31 cellular contexts compared by ENCODE assay signal in genomic region chr4:84501721-84502267, GRCh38. TPM values are rescaled to one million over a fixed set of nuclear protein-coding genes. Genes with fewer than 3 reads are reported as not detected.
DNase-seq lines count a peak whose midpoint lies in the region; ATAC-seq and TF ChIP-seq lines count a peak whose summit lies in the region.
"Had no signal": no experiment of that assay in that cellular context is flagged by ENCODE, and none has a peak within 500 bp of the region (broad histone marks: within the 10 kb centered on the region; RNA-seq: fewer than 3 reads in every experiment).

No MANE protein-coding gene starts in this region.

- H3K27me3 ChIP-seq in iPS-18a (ENCODE audit: control insufficient read depth, insufficient read depth, low read length) = peaks cover 79% of the 10 kb centered on the region

- H3K9me3 Mint-ChIP-seq in activated CD4-positive, alpha-beta T cell treated with anti-CD3 and anti-CD28 coated beads, Interleukin-2, amount 10 ng/mL, durations not matched to agents 24 days and 14 days = peaks cover 7% of the 10 kb centered on the region
- no peaks in the 10 kb centered on the region for H3K9me3 Mint-ChIP-seq in activated CD4-positive, alpha-beta T cell treated with anti-CD3 and anti-CD28 coated beads for 36 hours (ENCODE audit: low read depth)
- H3K9me3 Mint-ChIP-seq in activated T-helper 1 cell treated with anti-CD3 and anti-CD28 coated beads, Interleukin-12 subunit alpha, Interleukin-12 subunit beta, Interleukin-2, Interleukin-4 antibody, amounts not matched to agents 30 ng/mL and 10 ng/mL and 1 ng/mL, durations not matched to agents 14 hours and 24 hours and 36 hours = peaks cover 13% of the 10 kb centered on the region
- no peaks in the 10 kb centered on the region for H3K9me3 Mint-ChIP-seq in progenitor cell of endocrine pancreas (ENCODE audit: low read depth)
- peaks cover 8% of the 10 kb centered on the region for H3K9me3 Mint-ChIP-seq in activated naive CD8-positive, alpha-beta T cell treated with anti-CD3 and anti-CD28 coated beads, Interleukin-2, amount 50 U/mL, for 24 hours
- H3K9me3 Mint-ChIP-seq: activated CD4-positive, alpha-beta memory T cell treated with anti-CD3 and anti-CD28 coated beads, Interleukin-2, amount 10 ng/mL, durations not matched to agents 7 days and 5 days; stimulated activated effector memory CD8-positive, alpha-beta T cell treated with anti-CD3 and anti-CD28 coated beads, Interleukin-12 subunit alpha, Interleukin-12 subunit beta, amount 100 ng/mL, for 72 hours had no signal

- DNase-seq in activated CD4-positive, alpha-beta T cell treated with anti-CD3 and anti-CD28 coated beads, Interleukin-2, amount 10 ng/mL, durations not matched to agents 24 days and 14 days = no peak
- DNase-seq in activated CD4-positive, alpha-beta T cell treated with anti-CD3 and anti-CD28 coated beads for 36 hours = no peak
- no peak for DNase-seq in activated T-helper 1 cell treated with anti-CD3 and anti-CD28 coated beads, Interleukin-12 subunit alpha, Interleukin-12 subunit beta, Interleukin-2, Interleukin-4 antibody, amounts not matched to agents 30 ng/mL and 10 ng/mL and 1 ng/mL, durations not matched to agents 14 hours and 24 hours and 36 hours (ENCODE audit: low spot score)
- no peak for DNase-seq in progenitor cell of endocrine pancreas (ENCODE audit: low spot score, unreplicated experiment)
- no peak for DNase-seq in activated naive CD8-positive, alpha-beta T cell treated with anti-CD3 and anti-CD28 coated beads, Interleukin-2, amount 50 U/mL, for 24 hours
- DNase-seq: activated CD4-positive, alpha-beta memory T cell treated with anti-CD3 and anti-CD28 coated beads, Interleukin-2, amount 10 ng/mL, durations not matched to agents 7 days and 5 days; activated gamma-delta T cell; effector memory CD8-positive, alpha-beta T cell; GDM1; left colon; mesenchymal stem cell; naive B cell; NCI-H1048; NCI-H2029; NCI-H226; NCI-H748 treated with DMSO at 0.1 percent for 48 hours; OCI-M1; ovary; spleen; stimulated activated CD4-positive, alpha-beta T cell treated with anti-CD3 and anti-CD28 coated beads, Interleukin-2, amount 100 ng/mL, for 48 hours; WERI-Rb-1 had no signal

- H3K27ac Mint-ChIP-seq in activated CD4-positive, alpha-beta T cell treated with anti-CD3 and anti-CD28 coated beads, Interleukin-2, amount 10 ng/mL, durations not matched to agents 24 days and 14 days = peak overlapping the region; percentile 29
- no peak overlapping the region for H3K27ac Mint-ChIP-seq in activated CD4-positive, alpha-beta T cell treated with anti-CD3 and anti-CD28 coated beads for 36 hours
- H3K27ac Mint-ChIP-seq in activated T-helper 1 cell treated with anti-CD3 and anti-CD28 coated beads, Interleukin-12 subunit alpha, Interleukin-12 subunit beta, Interleukin-2, Interleukin-4 antibody, amounts not matched to agents 30 ng/mL and 10 ng/mL and 1 ng/mL, durations not matched to agents 14 hours and 24 hours and 36 hours = peak overlapping the region; percentile 19
- H3K27ac Mint-ChIP-seq in progenitor cell of endocrine pancreas = peak overlapping the region; percentile 71
- H3K27ac Mint-ChIP-seq in activated naive CD8-positive, alpha-beta T cell treated with anti-CD3 and anti-CD28 coated beads, Interleukin-2, amount 50 U/mL, for 24 hours = no peak overlapping the region
- H3K27ac Mint-ChIP-seq: activated CD4-positive, alpha-beta memory T cell treated with anti-CD3 and anti-CD28 coated beads, Interleukin-2, amount 10 ng/mL, durations not matched to agents 7 days and 5 days; brain; effector memory CD8-positive, alpha-beta T cell; stimulated activated effector memory CD8-positive, alpha-beta T cell treated with anti-CD3 and anti-CD28 coated beads, Interleukin-12 subunit alpha, Interleukin-12 subunit beta, amount 100 ng/mL, for 72 hours had no signal

- H3K4me3 Mint-ChIP-seq in activated CD4-positive, alpha-beta T cell treated with anti-CD3 and anti-CD28 coated beads, Interleukin-2, amount 10 ng/mL, durations not matched to agents 24 days and 14 days = no peak overlapping the region
- no peak overlapping the region for H3K4me3 Mint-ChIP-seq in activated CD4-positive, alpha-beta T cell treated with anti-CD3 and anti-CD28 coated beads for 36 hours
- H3K4me3 Mint-ChIP-seq in activated T-helper 1 cell treated with anti-CD3 and anti-CD28 coated beads, Interleukin-12 subunit alpha, Interleukin-12 subunit beta, Interleukin-2, Interleukin-4 antibody, amounts not matched to agents 30 ng/mL and 10 ng/mL and 1 ng/mL, durations not matched to agents 14 hours and 24 hours and 36 hours = no peak overlapping the region
- peak overlapping the region; percentile 52 for H3K4me3 Mint-ChIP-seq in progenitor cell of endocrine pancreas (ENCODE audit: low read depth)
- no peak overlapping the region for H3K4me3 Mint-ChIP-seq in activated naive CD8-positive, alpha-beta T cell treated with anti-CD3 and anti-CD28 coated beads, Interleukin-2, amount 50 U/mL, for 24 hours
- H3K4me3 Mint-ChIP-seq: activated CD4-positive, alpha-beta memory T cell treated with anti-CD3 and anti-CD28 coated beads, Interleukin-2, amount 10 ng/mL, durations not matched to agents 7 days and 5 days; stimulated activated effector memory CD8-positive, alpha-beta T cell treated with anti-CD3 and anti-CD28 coated beads, Interleukin-12 subunit alpha, Interleukin-12 subunit beta, amount 100 ng/mL, for 72 hours had no signal

- no peaks in the 10 kb centered on the region for H3K9me3 ChIP-seq in iPS-18a (ENCODE audit: control insufficient read depth, low read depth, low read length)
- H3K9me3 ChIP-seq: A549, right atrium auricular region, vagina had no signal

- H3K27me3 Mint-ChIP-seq in activated CD4-positive, alpha-beta T cell treated with anti-CD3 and anti-CD28 coated beads, Interleukin-2, amount 10 ng/mL, durations not matched to agents 24 days and 14 days = peaks cover 73% of the 10 kb centered on the region
- H3K27me3 Mint-ChIP-seq in activated CD4-positive, alpha-beta T cell treated with anti-CD3 and anti-CD28 coated beads for 36 hours = peaks cover 76% of the 10 kb centered on the region
- peaks cover 71% of the 10 kb centered on the region for H3K27me3 Mint-ChIP-seq in activated T-helper 1 cell treated with anti-CD3 and anti-CD28 coated beads, Interleukin-12 subunit alpha, Interleukin-12 subunit beta, Interleukin-2, Interleukin-4 antibody, amounts not matched to agents 30 ng/mL and 10 ng/mL and 1 ng/mL, durations not matched to agents 14 hours and 24 hours and 36 hours (ENCODE audit: insufficient read depth)
- H3K27me3 Mint-ChIP-seq in progenitor cell of endocrine pancreas = peaks cover 73% of the 10 kb centered on the region
- peaks cover 79% of the 10 kb centered on the region for H3K27me3 Mint-ChIP-seq in activated naive CD8-positive, alpha-beta T cell treated with anti-CD3 and anti-CD28 coated beads, Interleukin-2, amount 50 U/mL, for 24 hours

- peaks cover 9% of the 10 kb centered on the region for H3K4me1 Mint-ChIP-seq in activated CD4-positive, alpha-beta T cell treated with anti-CD3 and anti-CD28 coated beads, Interleukin-2, amount 10 ng/mL, durations not matched to agents 24 days and 14 days
- H3K4me1 Mint-ChIP-seq in activated CD4-positive, alpha-beta T cell treated with anti-CD3 and anti-CD28 coated beads for 36 hours = peaks cover 16% of the 10 kb centered on the region
- H3K4me1 Mint-ChIP-seq in activated T-helper 1 cell treated with anti-CD3 and anti-CD28 coated beads, Interleukin-12 subunit alpha, Interleukin-12 subunit beta, Interleukin-2, Interleukin-4 antibody, amounts not matched to agents 30 ng/mL and 10 ng/mL and 1 ng/mL, durations not matched to agents 14 hours and 24 hours and 36 hours (ENCODE audit: low read depth) = peaks cover 9% of the 10 kb centered on the region
- H3K4me1 Mint-ChIP-seq in progenitor cell of endocrine pancreas (ENCODE audit: low read depth) = peaks cover 18% of the 10 kb centered on the region
- H3K4me1 Mint-ChIP-seq in activated naive CD8-positive, alpha-beta T cell treated with anti-CD3 and anti-CD28 coated beads, Interleukin-2, amount 50 U/mL, for 24 hours = peaks cover 11% of the 10 kb centered on the region

- ATAC-seq in activated CD4-positive, alpha-beta T cell treated with anti-CD3 and anti-CD28 coated beads for 36 hours = no peak
- ATAC-seq in HG03571 (IDR thresholded peaks at IDR 0.05; ENCODE audit: unreplicated experiment) = no peak
- ATAC-seq in GM21367 (IDR thresholded peaks at IDR 0.05; ENCODE audit: unreplicated experiment) = no peak
- ATAC-seq in activated naive CD8-positive, alpha-beta T cell treated with anti-CD3 and anti-CD28 coated beads, Interleukin-2, amount 50 U/mL, for 24 hours = no peak
- ATAC-seq: A549; effector memory CD8-positive, alpha-beta T cell; HepG2; left colon; stimulated activated effector memory CD8-positive, alpha-beta T cell treated with anti-CD3 and anti-CD28 coated beads, Interleukin-12 subunit alpha, Interleukin-12 subunit beta, amount 100 ng/mL, for 72 hours had no signal

- no peak overlapping the region for H3K27ac ChIP-seq in iPS-18a (ENCODE audit: low read length)
- H3K27ac ChIP-seq: A549, ovary, right atrium auricular region, spleen, vagina, WERI-Rb-1 had no signal

- intact Hi-C loops in activated CD4-positive, alpha-beta T cell treated with anti-CD3 and anti-CD28 coated beads, Interleukin-2, amount 10 ng/mL, durations not matched to agents 24 days and 14 days (cut with micrococcal nuclease) = no loop called here
- intact Hi-C loops in activated CD4-positive, alpha-beta T cell treated with anti-CD3 and anti-CD28 coated beads for 36 hours (cut with DNase I, micrococcal nuclease) = loop anchor here (2.0 to 10.0 kb wide), 3 partner anchors 21 to 997 kb away; no protein-coding TSS in a partner anchor
- intact Hi-C loops in activated T-helper 1 cell treated with anti-CD3 and anti-CD28 coated beads, Interleukin-12 subunit alpha, Interleukin-12 subunit beta, Interleukin-2, Interleukin-4 antibody, amounts not matched to agents 30 ng/mL and 10 ng/mL and 1 ng/mL, durations not matched to agents 14 hours and 24 hours and 36 hours (cut with micrococcal nuclease) = loop anchor here (2.0 kb wide), 2 partner anchors 19 to 81 kb away; partner anchors contain the start of gene CDS1

- peaks cover 38% of the 10 kb centered on the region for H3K4me1 ChIP-seq in iPS-18a (ENCODE audit: control insufficient read depth, low read depth, low read length)
- H3K4me1 ChIP-seq: A549 had no signal

- no peak for TF ChIP-seq CTCF in progenitor cell of endocrine pancreas (IDR thresholded peaks at IDR 0.05; ENCODE audit: unreplicated experiment)

- POLR2A ChIA-PET in activated CD4-positive, alpha-beta T cell treated with anti-CD3 and anti-CD28 coated beads for 36 hours (lab: Charles Lee) = no interaction called here

- CTCF ChIA-PET in activated CD4-positive, alpha-beta T cell treated with anti-CD3 and anti-CD28 coated beads for 36 hours (lab: Charles Lee) = no interaction called here

- no peak overlapping the region for H3K9ac ChIP-seq in iPS-18a (ENCODE audit: low read length)

- peaks cover 7% of the 10 kb centered on the region for H3K36me3 Mint-ChIP-seq in activated CD4-positive, alpha-beta T cell treated with anti-CD3 and anti-CD28 coated beads, Interleukin-2, amount 10 ng/mL, durations not matched to agents 24 days and 14 days (ENCODE audit: low read depth)
- H3K36me3 Mint-ChIP-seq in activated CD4-positive, alpha-beta T cell treated with anti-CD3 and anti-CD28 coated beads for 36 hours (ENCODE audit: low read depth) = peaks cover 2% of the 10 kb centered on the region
- peaks cover 3% of the 10 kb centered on the region for H3K36me3 Mint-ChIP-seq in activated T-helper 1 cell treated with anti-CD3 and anti-CD28 coated beads, Interleukin-12 subunit alpha, Interleukin-12 subunit beta, Interleukin-2, Interleukin-4 antibody, amounts not matched to agents 30 ng/mL and 10 ng/mL and 1 ng/mL, durations not matched to agents 14 hours and 24 hours and 36 hours (ENCODE audit: low read depth)
- peaks cover 7% of the 10 kb centered on the region for H3K36me3 Mint-ChIP-seq in progenitor cell of endocrine pancreas (ENCODE audit: insufficient read depth)
- peaks cover 9% of the 10 kb centered on the region for H3K36me3 Mint-ChIP-seq in activated naive CD8-positive, alpha-beta T cell treated with anti-CD3 and anti-CD28 coated beads, Interleukin-2, amount 50 U/mL, for 24 hours (ENCODE audit: low read depth)
- H3K36me3 Mint-ChIP-seq: brain had no signal

- H3K36me3 ChIP-seq in iPS-18a (ENCODE audit: control insufficient read depth, low read depth, low read length) = no peaks in the 10 kb centered on the region
- H3K36me3 ChIP-seq: ovary, right atrium auricular region, spleen, vagina, WERI-Rb-1 had no signal

- H3K4me3 ChIP-seq in iPS-18a (ENCODE audit: low read length) = peak overlapping the region; percentile 18
- H3K4me3 ChIP-seq: A549, ovary, right atrium auricular region, spleen, vagina had no signal

RNA-seq across cellular contexts. Expression of gene NKX6-1, which starts 2.7 kb away (rescaled TPM):
- not detected in 2 replicates for total RNA-seq in activated CD4-positive, alpha-beta T cell treated with anti-CD3 and anti-CD28 coated beads, Interleukin-2, amount 10 ng/mL, durations not matched to agents 24 days and 14 days
- total RNA-seq in activated CD4-positive, alpha-beta T cell treated with anti-CD3 and anti-CD28 coated beads for 36 hours = not detected
- not detected in 2 replicates for total RNA-seq in activated T-helper 1 cell treated with anti-CD3 and anti-CD28 coated beads, Interleukin-12 subunit alpha, Interleukin-12 subunit beta, Interleukin-2, Interleukin-4 antibody, amounts not matched to agents 30 ng/mL and 10 ng/mL and 1 ng/mL, durations not matched to agents 14 hours and 24 hours and 36 hours
- total RNA-seq in progenitor cell of endocrine pancreas = 89.6 and 107 TPM in 2 replicates
- total RNA-seq: activated CD4-positive, alpha-beta memory T cell treated with anti-CD3 and anti-CD28 coated beads, Interleukin-2, amount 10 ng/mL, durations not matched to agents 7 days and 5 days; HepG2; left colon; right atrium auricular region; spleen; temporal lobe; vagina had no signal

Comparison
In these comparisons a context has a peak if more than half of its experiments do, and no peak if none do; other contexts are left out.
1. H3K27ac Mint-ChIP-seq: peak in activated CD4-positive, alpha-beta T cell treated with anti-CD3 and anti-CD28 coated beads, Interleukin-2, amount 10 ng/mL, durations not matched to agents 24 days and 14 days (single experiment), activated T-helper 1 cell treated with anti-CD3 and anti-CD28 coated beads, Interleukin-12 subunit alpha, Interleukin-12 subunit beta, Interleukin-2, Interleukin-4 antibody, amounts not matched to agents 30 ng/mL and 10 ng/mL and 1 ng/mL, durations not matched to agents 14 hours and 24 hours and 36 hours (single experiment) and progenitor cell of endocrine pancreas (single experiment); none in activated CD4-positive, alpha-beta T cell treated with anti-CD3 and anti-CD28 coated beads for 36 hours (single experiment) and activated naive CD8-positive, alpha-beta T cell treated with anti-CD3 and anti-CD28 coated beads, Interleukin-2, amount 50 U/mL, for 24 hours (single experiment).
2. RNA of gene NKX6-1, which starts 2.7 kb away (total RNA-seq): 89.6 to 107 TPM in progenitor cell of endocrine pancreas; not detected in activated CD4-positive, alpha-beta T cell treated with anti-CD3 and anti-CD28 coated beads, Interleukin-2, amount 10 ng/mL, durations not matched to agents 24 days and 14 days, not detected in activated CD4-positive, alpha-beta T cell treated with anti-CD3 and anti-CD28 coated beads for 36 hours and not detected in activated T-helper 1 cell treated with anti-CD3 and anti-CD28 coated beads, Interleukin-12 subunit alpha, Interleukin-12 subunit beta, Interleukin-2, Interleukin-4 antibody, amounts not matched to agents 30 ng/mL and 10 ng/mL and 1 ng/mL, durations not matched to agents 14 hours and 24 hours and 36 hours; every median in the first group is over 10 times any median in the second.